ENCODE assay signal across 2 cellular contexts in genomic region chr3:127590282-127590592, GRCh38.
TF ChIP-seq lines count a peak whose summit lies in the region.

No MANE protein-coding gene starts in this region.

TF ChIP-seq in GM12878, 131 proteins besides CTCF, POLR2A, EP300 and RAD21 (continued from another document):
- TF ChIP-seq STAT3 (IDR thresholded peaks at IDR 0.05; ENCODE audit: low read depth, low read length), result no peak
- no peak for TF ChIP-seq ETV6 (conservative IDR thresholded peaks at IDR 0.05 in 1 of 2, IDR thresholded peaks at IDR 0.05 in 1 of 2; ENCODE audit: borderline replicate concordance in 1 of 2, low read depth in 1 of 2)
- no peak for TF ChIP-seq PBX3 (IDR thresholded peaks at IDR 0.05; ENCODE audit: insufficient replicate concordance, low read depth, low read length)

TF ChIP-seq in HepG2, 621 proteins besides CTCF, POLR2A, EP300 and RAD21 (continued from another document and continues in another):
- TF ChIP-seq ZNF552 (CRISPR knock-in tag; IDR thresholded peaks at IDR 0.05; ENCODE audit: borderline replicate concordance) (no peak), ZNF18 (CRISPR knock-in tag; IDR thresholded peaks at IDR 0.05; ENCODE audit: insufficient replicate concordance) (peak; percentile 11), ZNF569 (CRISPR knock-in tag; IDR thresholded peaks at IDR 0.05; ENCODE audit: borderline replicate concordance) (no peak), ZBTB7B (CRISPR knock-in tag; IDR thresholded peaks at IDR 0.05) (no peak), PLRG1 (conservative IDR thresholded peaks at IDR 0.05) (no peak), ZNF367 (CRISPR knock-in tag; IDR thresholded peaks at IDR 0.05; ENCODE audit: borderline replicate concordance) (no peak), EEA1 (CRISPR knock-in tag; IDR thresholded peaks at IDR 0.05; ENCODE audit: borderline replicate concordance) (0 out of 2 replicates have a peak, but pooled peaks have one; percentile 41), KDM5A (IDR thresholded peaks at IDR 0.05; ENCODE audit: borderline replicate concordance, low read length) (0 out of 2 replicates have a peak, but pooled peaks have one; percentile 24), ATF4 (CRISPR knock-in tag; IDR thresholded peaks at IDR 0.05) (peak in 1 of 2 experiments; percentile 61; a peak in 1 of 4 replicates), ZIK1 (CRISPR knock-in tag; IDR thresholded peaks at IDR 0.05; ENCODE audit: borderline replicate concordance, low read depth) (peak; percentile 90; the same call in 1 of the 2 replicates), UBTF (CRISPR knock-in tag; IDR thresholded peaks at IDR 0.05) (peak; percentile 93; the same call in 1 of the 2 replicates), HNRNPK (IDR thresholded peaks at IDR 0.05; ENCODE audit: low read depth, low read length, poor library complexity, severe bottlenecking) (peak; percentile 43), SMAD9 (CRISPR knock-in tag; IDR thresholded peaks at IDR 0.05) (0 out of 2 replicates have a peak, but pooled peaks have one; percentile 54), ZNF224 (CRISPR knock-in tag; IDR thresholded peaks at IDR 0.05) (0 out of 2 replicates have a peak, but pooled peaks have one; percentile 23), TFAP4 (IDR thresholded peaks at IDR 0.05; ENCODE audit: borderline replicate concordance, low read depth) (no peak), TCF12 (IDR thresholded peaks at IDR 0.05) (no peak), TCF12 (CRISPR knock-in tag; IDR thresholded peaks at IDR 0.05) (0 out of 2 replicates have a peak, but pooled peaks have one; percentile 23), ZSCAN21 (CRISPR knock-in tag; IDR thresholded peaks at IDR 0.05; ENCODE audit: borderline replicate concordance) (peak; percentile 85), KLF15 (CRISPR knock-in tag; IDR thresholded peaks at IDR 0.05; ENCODE audit: borderline replicate concordance) (no peak), NR2F6 (IDR thresholded peaks at IDR 0.05) (no peak), NR2F6 (CRISPR knock-in tag; IDR thresholded peaks at IDR 0.05) (no peak), ELK4 (CRISPR knock-in tag; IDR thresholded peaks at IDR 0.05; ENCODE audit: borderline replicate concordance) (no peak), PHF20 (CRISPR knock-in tag; IDR thresholded peaks at IDR 0.05) (no peak), PRDM4 (CRISPR knock-in tag; IDR thresholded peaks at IDR 0.05; ENCODE audit: borderline replicate concordance) (no peak), TBX2 (CRISPR knock-in tag; IDR thresholded peaks at IDR 0.05; ENCODE audit: borderline replicate concordance) (peak; percentile 63; the same call in 1 of the 2 replicates), ZNF678 (CRISPR knock-in tag; IDR thresholded peaks at IDR 0.05) (no peak; the same call in 1 of the 2 replicates), SP4 (CRISPR knock-in tag; IDR thresholded peaks at IDR 0.05) (no peak), ZNF503 (CRISPR knock-in tag; IDR thresholded peaks at IDR 0.05) (peak; percentile 16; the same call in 1 of the 2 replicates), NFRKB (IDR thresholded peaks at IDR 0.05) (no peak), BATF2 (CRISPR knock-in tag; IDR thresholded peaks at IDR 0.05) (peak; percentile 79), RFX3 (CRISPR knock-in tag; IDR thresholded peaks at IDR 0.05) (no peak), NR0B2 (CRISPR knock-in tag; IDR thresholded peaks at IDR 0.05) (no peak), MXD1 (CRISPR knock-in tag; IDR thresholded peaks at IDR 0.05) (peak; percentile 45; the same call in 1 of the 2 replicates), FOXA1 (IDR thresholded peaks at IDR 0.05) (no peak), FOXA1 (CRISPR knock-in tag; IDR thresholded peaks at IDR 0.05) (no peak), HMGXB3 (CRISPR knock-in tag; IDR thresholded peaks at IDR 0.05; ENCODE audit: borderline replicate concordance) (no peak), ZKSCAN1 (IDR thresholded peaks at IDR 0.05; ENCODE audit: low read length) (no peak), CSRNP2 (CRISPR knock-in tag; conservative IDR thresholded peaks at IDR 0.05; ENCODE audit: low read depth) (0 out of 2 replicates have a peak, but pooled peaks have one; percentile 40), GLI4 (CRISPR knock-in tag; IDR thresholded peaks at IDR 0.05; ENCODE audit: borderline replicate concordance) (0 out of 2 replicates have a peak, but pooled peaks have one; percentile 60)
